1 cellular context compared by ENCODE assay signal in the genomic region with DNA sequence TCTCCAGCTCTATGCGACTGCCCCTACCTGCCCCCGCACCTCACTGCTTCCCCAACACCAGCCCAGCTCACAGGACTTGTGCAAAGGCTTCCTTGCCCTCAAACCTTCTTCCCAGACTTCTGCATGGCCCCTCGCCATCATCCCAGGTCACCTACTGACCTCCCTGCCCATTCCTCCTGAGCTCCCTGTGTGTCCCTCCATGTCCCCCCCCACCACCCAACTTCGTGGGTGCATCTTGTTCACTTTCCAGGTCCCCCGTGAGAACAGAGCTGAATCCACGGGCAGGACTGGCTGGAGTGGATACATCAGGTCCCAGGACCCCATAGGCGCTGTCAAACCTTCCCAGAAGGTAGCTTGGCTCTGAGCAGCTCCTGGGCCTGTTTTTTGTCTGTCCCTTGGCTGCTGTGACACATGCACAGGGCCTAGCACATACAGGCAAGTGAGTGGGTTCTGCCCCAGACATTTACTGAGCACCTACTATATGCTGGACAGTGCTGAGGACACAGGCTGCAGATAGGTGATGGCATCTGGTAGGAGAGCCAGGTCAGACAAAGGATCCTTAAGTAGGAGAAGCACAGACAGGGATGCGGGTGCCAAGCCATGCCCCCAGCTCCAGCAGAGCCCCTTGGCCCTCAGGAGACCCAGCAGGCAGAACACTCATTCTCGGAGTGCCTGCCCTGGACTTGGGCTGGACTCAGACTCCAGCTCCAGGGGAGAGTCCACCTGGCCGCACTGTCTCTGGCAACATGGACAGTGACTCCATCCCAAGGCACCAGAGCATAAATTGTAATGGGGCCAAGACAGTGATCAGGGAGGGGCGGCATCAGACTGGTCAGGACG.
TF ChIP-seq lines count a peak whose summit lies in the region.

No MANE protein-coding gene starts in this region.

TF ChIP-seq in SK-N-SH treated with all-trans-retinoic acid at 6 μM for 48 hours, 23 proteins besides CTCF, POLR2A, EP300 and RAD21 (continued from another document):
- TF ChIP-seq CREB5 (CRISPR knock-in tag; IDR thresholded peaks at IDR 0.05; ENCODE audit: low read depth) (no peak), GLIS3 (CRISPR knock-in tag; IDR thresholded peaks at IDR 0.05) (no peak), PPARA (CRISPR knock-in tag; IDR thresholded peaks at IDR 0.05; ENCODE audit: borderline replicate concordance) (no peak), ZFP30 (CRISPR knock-in tag; IDR thresholded peaks at IDR 0.05) (no peak)
- TF ChIP-seq, protein P1, sequence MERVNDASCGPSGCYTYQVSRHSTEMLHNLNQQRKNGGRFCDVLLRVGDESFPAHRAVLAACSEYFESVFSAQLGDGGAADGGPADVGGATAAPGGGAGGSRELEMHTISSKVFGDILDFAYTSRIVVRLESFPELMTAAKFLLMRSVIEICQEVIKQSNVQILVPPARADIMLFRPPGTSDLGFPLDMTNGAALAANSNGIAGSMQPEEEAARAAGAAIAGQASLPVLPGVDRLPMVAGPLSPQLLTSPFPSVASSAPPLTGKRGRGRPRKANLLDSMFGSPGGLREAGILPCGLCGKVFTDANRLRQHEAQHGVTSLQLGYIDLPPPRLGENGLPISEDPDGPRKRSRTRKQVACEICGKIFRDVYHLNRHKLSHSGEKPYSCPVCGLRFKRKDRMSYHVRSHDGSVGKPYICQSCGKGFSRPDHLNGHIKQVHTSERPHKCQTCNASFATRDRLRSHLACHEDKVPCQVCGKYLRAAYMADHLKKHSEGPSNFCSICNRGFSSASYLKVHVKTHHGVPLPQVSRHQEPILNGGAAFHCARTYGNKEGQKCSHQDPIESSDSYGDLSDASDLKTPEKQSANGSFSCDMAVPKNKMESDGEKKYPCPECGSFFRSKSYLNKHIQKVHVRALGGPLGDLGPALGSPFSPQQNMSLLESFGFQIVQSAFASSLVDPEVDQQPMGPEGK (CRISPR knock-in tag; IDR thresholded peaks at IDR 0.05; ENCODE audit: borderline replicate concordance) = no peak
